8 cellular contexts compared by ENCODE assay signal in the genomic region with DNA sequence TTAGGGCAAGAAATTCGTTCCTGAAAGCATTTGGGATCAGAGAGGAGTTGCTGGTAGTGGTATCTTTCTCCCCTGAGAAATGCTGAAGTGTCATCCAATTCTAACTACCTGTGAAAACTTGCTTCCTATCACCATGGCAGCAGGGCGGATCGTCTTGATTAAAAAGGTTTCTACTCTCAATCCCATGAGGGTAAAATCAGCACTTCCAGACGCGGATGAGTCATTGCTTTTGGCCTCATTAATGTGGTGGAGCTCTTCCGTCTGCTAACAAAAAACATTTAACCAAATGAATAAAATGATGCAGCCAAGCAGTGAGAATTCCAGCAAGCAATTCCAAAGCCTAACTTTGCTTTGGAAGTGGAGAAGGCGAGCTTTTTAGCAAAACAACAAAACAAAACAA.
DNase-seq lines count a peak whose midpoint lies in the region; ATAC-seq and TF ChIP-seq lines count a peak whose summit lies in the region.

No MANE protein-coding gene starts in this region.

- no peak for ATAC-seq in GM21528 (IDR thresholded peaks at IDR 0.05; ENCODE audit: low FRiP score, unreplicated experiment)
- ATAC-seq in GM19395 (IDR thresholded peaks at IDR 0.05; ENCODE audit: unreplicated experiment) = no peak

- TF ChIP-seq CTCF in Loucy (conservative IDR thresholded peaks at IDR 0.05; ENCODE audit: low read length) (no peak), neural crest cell (conservative IDR thresholded peaks at IDR 0.05) (no peak)

- peaks cover 19% of the 10 kb centered on the region for H3K4me1 Mint-ChIP-seq in neural crest cell

- no peaks in the 10 kb centered on the region for H4K20me1 ChIP-seq in Loucy (ENCODE audit: insufficient read depth, low read length, poor library complexity, severe bottlenecking)

- peaks cover 12% of the 10 kb centered on the region for H3K9me3 Mint-ChIP-seq in neural crest cell

- no peaks in the 10 kb centered on the region for H3F3A ChIP-seq in Loucy (ENCODE audit: low read depth)

- DNase-seq in D341Med (ENCODE audit: low spot score) (peak; percentile 26), neural crest cell (ENCODE audit: low read depth, low spot score) (no peak), hippocampal formation (lab: John Stamatoyannopoulos, UW) (no peak), activated gamma-delta T cell treated with Interleukin-2 at 50 U/mL for 16 hours (no peak)

- H3K9me2 ChIP-seq in Loucy (replicated peaks; ENCODE audit: low read depth, low read length) = no peaks in the 10 kb centered on the region

- no peak overlapping the region for H3K4me3 Mint-ChIP-seq in neural crest cell

- H3K4me1 ChIP-seq in Loucy (ENCODE audit: insufficient read depth, low read length, poor library complexity, severe bottlenecking) (peaks cover 14% of the 10 kb centered on the region), endocrine pancreas (ENCODE audit: control insufficient read depth, insufficient read depth, low read length) (peaks cover 18% of the 10 kb centered on the region)

- H3K27ac Mint-ChIP-seq in neural crest cell (ENCODE audit: unreplicated experiment) = peak overlapping the region; percentile 47

- peaks cover 7% of the 10 kb centered on the region for H3K36me3 Mint-ChIP-seq in neural crest cell (ENCODE audit: low read depth)

- H3K9ac ChIP-seq in Loucy (ENCODE audit: low read depth, low read length, poor library complexity, severe bottlenecking) = no peak overlapping the region
- no peak overlapping the region for H3K9ac ChIP-seq in endocrine pancreas (ENCODE audit: control insufficient read depth, insufficient read depth, low read length)

- H3K36me3 ChIP-seq in Loucy (ENCODE audit: insufficient read depth, low read length) (no peaks in the 10 kb centered on the region), endocrine pancreas (ENCODE audit: control insufficient read depth, insufficient read depth, low read length) (no peaks in the 10 kb centered on the region)

- H3K27me3 ChIP-seq in Loucy (ENCODE audit: insufficient read depth, low read length, poor library complexity, severe bottlenecking) (no peaks in the 10 kb centered on the region), endocrine pancreas (ENCODE audit: control insufficient read depth, insufficient read depth, low read length) (no peaks in the 10 kb centered on the region)

- H3K27me3 Mint-ChIP-seq in neural crest cell (ENCODE audit: low read depth) = no peaks in the 10 kb centered on the region

- peak overlapping the region; percentile 56 for H3K4me2 ChIP-seq in Loucy (ENCODE audit: low read depth, low read length, poor library complexity, severe bottlenecking)

- H2AFZ ChIP-seq in Loucy (ENCODE audit: low read length) = peak overlapping the region; percentile 78

- H3K4me3 ChIP-seq in Loucy (ENCODE audit: low read length, poor library complexity, severe bottlenecking) (peak overlapping the region; percentile 5), endocrine pancreas (ENCODE audit: control insufficient read depth, insufficient read depth, low read length) (peak overlapping the region; percentile 25)

- H3K9me3 ChIP-seq in Loucy (ENCODE audit: insufficient read depth, low read depth, low read length) = no peaks in the 10 kb centered on the region
- H3K9me3 ChIP-seq in endocrine pancreas (ENCODE audit: control insufficient read depth, low read length) = no peaks in the 10 kb centered on the region

- H3K79me2 ChIP-seq in Loucy (ENCODE audit: insufficient read depth, low read length) = no peaks in the 10 kb centered on the region
